17 cellular contexts compared by ENCODE assay signal in genomic region chr3:195035345-195036202, GRCh38.
DNase-seq lines count a peak whose midpoint lies in the region; ATAC-seq, FAIRE-seq and TF ChIP-seq lines count a peak whose summit lies in the region.
"Had no signal": no experiment of that assay in that cellular context is flagged by ENCODE, and none has a peak within 500 bp of the region (broad histone marks: within the 10 kb centered on the region; RNA-seq: fewer than 3 reads in every experiment).

No MANE protein-coding gene starts in this region.

- no peak overlapping the region for H3K9ac ChIP-seq in HCT116 (ENCODE audit: low read length)
- H3K9ac ChIP-seq in GM12878 (ENCODE audit: control insufficient read depth, insufficient read depth, low read length): no peak overlapping the region

- POLR2A ChIA-PET in HCT116 (lab: Charles Lee): no interaction called here
- POLR2A ChIA-PET in GM12878 (lab: Charles Lee): no interaction called here

- no TSS peak for BruUV-seq in HCT116 (replicated peaks; lab: Mats Ljungman, UMichigan)
- BruUV-seq in GM12878 (replicated peaks; lab: Mats Ljungman, UMichigan): no TSS peak

- no peak for TF ChIP-seq EP300 in GM12878 (IDR thresholded peaks at IDR 0.05; ENCODE audit: borderline replicate concordance in 1 of 2, control insufficient read depth in 1 of 2, low read depth in 2 of 2, low read length in 2 of 2)

- H3K36me3 ChIP-seq in HCT116 (ENCODE audit: control insufficient read depth in 1 of 2, insufficient read depth in 2 of 2, low read length in 2 of 2) (no peaks in the 10 kb centered on the region), GM12878 (ENCODE audit: control insufficient read depth in 2 of 2, insufficient read depth in 2 of 2, low read length in 1 of 2) (no peaks in the 10 kb centered on the region), right lobe of liver (no peaks in the 10 kb centered on the region)
- H3K36me3 ChIP-seq: Peyer's patch, spleen had no signal

- peaks cover 11% of the 10 kb centered on the region; the same call in 1 of the 2 replicates for H3K27me3 ChIP-seq in HCT116 (ENCODE audit: insufficient read depth, low read length)
- no peaks in the 10 kb centered on the region; a peak in 1 of 4 replicates for H3K27me3 ChIP-seq in GM12878 (replicated peaks in 1 of 2; ENCODE audit: control insufficient read depth in 2 of 2, insufficient read depth in 2 of 2, low read length in 1 of 2)
- no peaks in the 10 kb centered on the region for H3K27me3 ChIP-seq in right lobe of liver
- H3K27me3 ChIP-seq in dorsolateral prefrontal cortex: no peaks in the 10 kb centered on the region
- H3K27me3 ChIP-seq: Peyer's patch, spleen had no signal

- peak; percentile 69 for DNase-seq in D341Med (ENCODE audit: low spot score)
- no peak for DNase-seq in HCT116 (ENCODE audit: low read depth, low spot score)
- DNase-seq in GM12878 (ENCODE audit: low read depth, low spot score): no peak
- peak in 2 of 3 donors; percentile 45 to 52 for DNase-seq in right lobe of liver
- no peak for DNase-seq in GF-D8 (lab: John Stamatoyannopoulos, UW)
- DNase-seq in T-helper 1 cell: no peak
- no peak for DNase-seq in dorsolateral prefrontal cortex
- no peak for DNase-seq in stimulated activated CD4-positive, alpha-beta T cell treated with anti-CD3 and anti-CD28 coated beads, Interleukin-4, amount 100 ng/mL, for 24 hours
- DNase-seq: amniotic stem cell, immature natural killer cell, Karpas-422, naive B cell, NCI-H2029 treated with DMSO at 0.1 percent for 48 hours, spleen had no signal

- SMC1A ChIA-PET in GM12878 (lab: Charles Lee; ENCODE audit: uncharacterized antibody, unreplicated experiment): no interaction called here

- H3K4me1 ChIP-seq in HCT116 (ENCODE audit: control insufficient read depth in 1 of 2, insufficient read depth in 2 of 2, low read length in 2 of 2): peaks cover 14 to 22% of the 10 kb centered on the region in 2 experiments
- H3K4me1 ChIP-seq in GM12878 (ENCODE audit: control insufficient read depth, insufficient read depth, low read length): no peaks in the 10 kb centered on the region
- H3K4me1 ChIP-seq in right lobe of liver: peaks cover 0 to 39% (median 21%) of the 10 kb centered on the region in 4 donors

- CTCF ChIA-PET in HCT116 (lab: Charles Lee) (interaction anchor here (1.0 to 3.0 kb wide), 3 partner anchors 10 to 364 kb away, joined by 3 to 9 read pairs (median 4); partner anchors contain the start of gene LSG1), GM12878 (lab: Yijun Ruan, JAX) (interaction anchor here (0.7 kb wide), 1 partner anchor 72 kb away, joined by 3 read pairs; no protein-coding TSS in a partner anchor)

- H2AFZ ChIP-seq in HCT116 (ENCODE audit: low read depth, low read length, poor library complexity, severe bottlenecking) (no peak overlapping the region), GM12878 (ENCODE audit: control insufficient read depth, low read depth, low read length) (no peak overlapping the region)

- H3K4me2 ChIP-seq in HCT116 (ENCODE audit: low read length) (no peak overlapping the region), GM12878 (ENCODE audit: control insufficient read depth, insufficient read depth) (no peak overlapping the region)

- RAD21 ChIA-PET in HCT116 (lab: Charles Lee; ENCODE audit: low non-redundant PET in 1 of 2, low total read pairs in 2 of 2, uncharacterized antibody in 2 of 2, unreplicated experiment in 2 of 2) (no interaction called here), GM12878 (lab: Charles Lee; ENCODE audit: unreplicated experiment) (no interaction called here)

- in situ Hi-C loops in GM12878 (cut with MboI): no loop called here

- intact Hi-C loops in HCT116 (cut with micrococcal nuclease): no loop called here
- intact Hi-C loops in GM12878 (cut with micrococcal nuclease; ENCODE audit: unreplicated experiment): no loop called here
- intact Hi-C loops in right lobe of liver (cut with DNase I): loop anchor here in 1 of 2 donors (10.0 kb wide), 1 partner anchor 69 kb away; no protein-coding TSS in a partner anchor
- intact Hi-C loops in dorsolateral prefrontal cortex (cut with DNase I): no loop called here

- no peaks in the 10 kb centered on the region for H3K79me2 ChIP-seq in HCT116 (ENCODE audit: insufficient read depth, low read length)
- H3K79me2 ChIP-seq in GM12878 (ENCODE audit: control insufficient read depth, insufficient read depth, low read length): no peaks in the 10 kb centered on the region

- ATAC-seq in HCT116 (peak; percentile 80), GM12878 (no peak; the same call in 2 of the 3 replicates), right lobe of liver (no peak)

- H3K9me2 ChIP-seq in HCT116 (ENCODE audit: insufficient read depth): no peaks in the 10 kb centered on the region

- H3K9me3 ChIP-seq in HCT116 (ENCODE audit: control insufficient read depth in 1 of 2, insufficient read depth in 1 of 2, low read depth in 1 of 2, low read length in 2 of 2) (no peaks in the 10 kb centered on the region), GM12878 (replicated peaks; ENCODE audit: control insufficient read depth, insufficient read depth, low read length) (no peaks in the 10 kb centered on the region), right lobe of liver (no peaks in the 10 kb centered on the region)
- H3K9me3 ChIP-seq: Peyer's patch had no signal

- FAIRE-seq in GM12878 (lab: Jason Lieb, UNC): no peak
- FAIRE-seq: endometrium, TTC549 had no signal

- H3K27ac ChIP-seq in HCT116 (ENCODE audit: low read depth, low read length) (no peak overlapping the region), GM12878 (ENCODE audit: control insufficient read depth, insufficient read depth) (no peak overlapping the region), right lobe of liver (no peak overlapping the region), dorsolateral prefrontal cortex (no peak overlapping the region)
- H3K27ac ChIP-seq: spleen had no signal

- H3K4me3 ChIP-seq in HCT116 (replicated peaks in 1 of 2; ENCODE audit: low read depth in 1 of 2, low read length in 2 of 2) (no peak overlapping the region), GM12878 (no peak overlapping the region), right lobe of liver (no peak overlapping the region), dorsolateral prefrontal cortex (no peak overlapping the region)
- H3K4me3 ChIP-seq: Peyer's patch, spleen had no signal

- TF ChIP-seq POLR2A in HCT116 (IDR thresholded peaks at IDR 0.05; ENCODE audit: borderline replicate concordance, extremely low read depth, insufficient read depth, insufficient read length) (no peak), GM12878 (IDR thresholded peaks at IDR 0.05; ENCODE audit: low read depth, low read length) (no peak), right lobe of liver (IDR thresholded peaks at IDR 0.05) (no peak)

- TF ChIP-seq CTCF in HCT116 (IDR thresholded peaks at IDR 0.05 in 2 of 3, conservative IDR thresholded peaks at IDR 0.05 in 1 of 3; ENCODE audit: borderline replicate concordance in 1 of 3, insufficient read depth in 1 of 3, low read depth in 2 of 3, low read length in 2 of 3) (peak; percentile 53 to 77 (median 61)), GM12878 (IDR thresholded peaks at IDR 0.05 in 2 of 3, conservative IDR thresholded peaks at IDR 0.05 in 1 of 3; ENCODE audit: control insufficient read depth in 2 of 3, extremely low read depth in 1 of 3, insufficient read depth in 1 of 3, low read depth in 3 of 3, low read length in 3 of 3) (peak in 2 of 3 experiments; percentile 10 to 30; a peak in 2 of 6 replicates), right lobe of liver (IDR thresholded peaks at IDR 0.05) (peak in 1 of 4 donors; percentile 4), dorsolateral prefrontal cortex (IDR thresholded peaks at IDR 0.05 in 54 of 56, conservative IDR thresholded peaks at IDR 0.05 in 2 of 56; ENCODE audit: low read depth in 1 of 56, partially characterized antibody in 56 of 56) (no peak)

- H4K20me1 ChIP-seq in HCT116 (ENCODE audit: insufficient read depth): no peaks in the 10 kb centered on the region
- H4K20me1 ChIP-seq in GM12878 (ENCODE audit: control insufficient read depth, insufficient read depth): no peaks in the 10 kb centered on the region

- TF ChIP-seq RAD21 in HCT116 (IDR thresholded peaks at IDR 0.05; ENCODE audit: low read depth) (peak; percentile 61), GM12878 (IDR thresholded peaks at IDR 0.05; ENCODE audit: insufficient read depth, low read depth, low read length) (peak; percentile 44; the same call in 1 of the 2 replicates)

- 55% methylated on average over 34 of the region's 42 CpGs for WGBS in GM12878 (ENCODE audit: insufficient coverage, insufficient replicate concordance, low lambda C conversion rate, missing lambda C conversion rate)
- WGBS in right lobe of liver (ENCODE audit: insufficient coverage, low coverage, low lambda C conversion rate, missing lambda C conversion rate): 56% methylated on average over 3 of the region's 42 CpGs

TF ChIP-seq in GM12878, 131 proteins besides CTCF, POLR2A, EP300 and RAD21 (continues in another document):
- TF ChIP-seq BCL3 (IDR thresholded peaks at IDR 0.05; ENCODE audit: borderline replicate concordance, insufficient read depth, low read depth, low read length, poor library complexity, severe bottlenecking): no peak
- no peak for TF ChIP-seq ZNF24 (IDR thresholded peaks at IDR 0.05)
- no peak for TF ChIP-seq MYC (IDR thresholded peaks at IDR 0.05; ENCODE audit: insufficient read depth, insufficient read length, insufficient replicate concordance, low read length, severe bottlenecking)
- no peak for TF ChIP-seq IRF4 (IDR thresholded peaks at IDR 0.05; ENCODE audit: low read depth, low read length)
- no peak for TF ChIP-seq NFIC (IDR thresholded peaks at IDR 0.05; ENCODE audit: low read depth, low read length)
- TF ChIP-seq NR2F1 (conservative IDR thresholded peaks at IDR 0.05): no peak

Comparison
In these comparisons a context has a peak if more than half of its experiments do, and no peak if none do; other contexts are left out.
1. DNase-seq: peak in D341Med (single experiment) and right lobe of liver (2 of 3); none in HCT116 (single experiment), GM12878 (single experiment), GF-D8 (single experiment), T-helper 1 cell (0 of 5), dorsolateral prefrontal cortex (0 of 10) and stimulated activated CD4-positive, alpha-beta T cell treated with anti-CD3 and anti-CD28 coated beads, Interleukin-4, amount 100 ng/mL, for 24 hours (single experiment).
2. CTCF ChIP-seq: peak in HCT116 (3 of 3) and GM12878 (2 of 3); none in dorsolateral prefrontal cortex (0 of 56).